In genomic region chr1:234310460-234310817, GRCh38 we compare ENCODE assay signal across 13 cellular contexts.
A peak's percentile ranks its signal among the peaks of the same experiment; 100 is the strongest.
DNase-seq lines count a peak whose midpoint lies in the region; ATAC-seq and TF ChIP-seq lines count a peak whose summit lies in the region.
"Had no signal": no experiment of that assay in that cellular context is flagged by ENCODE, and none has a peak within 500 bp of the region (broad histone marks: within the 10 kb centered on the region; RNA-seq: fewer than 3 reads in every experiment).

No MANE protein-coding gene starts in this region.

- TF ChIP-seq EP300 in SK-N-SH (IDR thresholded peaks at IDR 0.05; ENCODE audit: borderline replicate concordance in 1 of 2, low read depth in 1 of 2, low read length in 1 of 2), result no peak

- H4K20me1 ChIP-seq in mammary epithelial cell (ENCODE audit: insufficient read depth, low read length), result no peaks in the 10 kb centered on the region
- no peaks in the 10 kb centered on the region for H4K20me1 ChIP-seq in SK-N-SH (ENCODE audit: insufficient read depth)
- no peaks in the 10 kb centered on the region for H4K20me1 ChIP-seq in H9 (ENCODE audit: control insufficient read depth, insufficient read depth, insufficient read length)

- H3T11ph ChIP-seq in H9 (ENCODE audit: low read length), result no peak overlapping the region

- CTCF ChIA-PET in mammary epithelial cell (lab: Charles Lee; ENCODE audit: low non-redundant PET) (interaction anchor here (0.5 to 1.3 kb wide), 2 partner anchors 97 to 102 kb away, joined by 6 to 11 read pairs; no protein-coding TSS in a partner anchor), MCF 10A (lab: Yijun Ruan, JAX) (interaction anchor here (0.6 to 14.2 kb wide), 97 partner anchors 9 to 1600 kb away, joined by 3 to 506 read pairs (median 7); partner anchors contain the start of gene COA6), SK-N-SH (lab: Yijun Ruan, JAX) (interaction anchor here (0.7 to 10.9 kb wide), 64 partner anchors 9 to 924 kb away, joined by 3 to 190 read pairs (median 5); no protein-coding TSS in a partner anchor)

- no peak overlapping the region for H3K4ac ChIP-seq in H9 (ENCODE audit: low read depth, low read length)

- H3K4me1 ChIP-seq in mammary epithelial cell (ENCODE audit: insufficient read depth, low read length), result peaks cover 27% of the 10 kb centered on the region
- peaks cover 0 to 19% of the 10 kb centered on the region in 2 experiments; a peak in 2 of 4 replicates for H3K4me1 ChIP-seq in SK-N-SH (ENCODE audit: control insufficient read depth in 1 of 2, insufficient read depth in 2 of 2, low read depth in 1 of 2, low read length in 1 of 2)
- peaks cover 5 to 17% of the 10 kb centered on the region in 2 donors for H3K4me1 ChIP-seq in thoracic aorta (ENCODE audit: control insufficient read depth in 1 of 2, low read depth in 2 of 2)
- no peaks in the 10 kb centered on the region for H3K4me1 ChIP-seq in H9 (ENCODE audit: insufficient read depth, low read length)

- H3K9me3 Mint-ChIP-seq in MCF 10A (ENCODE audit: unreplicated experiment), result no peaks in the 10 kb centered on the region
- H3K9me3 Mint-ChIP-seq in effector memory CD8-positive, alpha-beta T cell, result peaks cover 0 to 7% of the 10 kb centered on the region in 2 donors
- no peaks in the 10 kb centered on the region for H3K9me3 Mint-ChIP-seq in H9
- H3K9me3 Mint-ChIP-seq: T-helper 2 cell treated with Interferon-gamma antibody and Interleukin-4, amounts not matched to agents 5 μg/mL and 100 μg/mL, for 36 hours had no signal

- no peak for DNase-seq in mammary epithelial cell
- no peak for DNase-seq in MCF 10A (ENCODE audit: unreplicated experiment)
- no peak for DNase-seq in SK-N-SH
- no peak for DNase-seq in effector memory CD8-positive, alpha-beta T cell
- DNase-seq in thoracic aorta (ENCODE audit: low spot score), result no peak
- no peak for DNase-seq in COLO829 (ENCODE audit: low spot score)
- DNase-seq in AG08396 (ENCODE audit: low spot score), result no peak
- no peak for DNase-seq in H9
- DNase-seq: activated gamma-delta T cell had no signal

- in situ Hi-C loops in mammary epithelial cell (cut with MboI; ENCODE audit: low sequenced_read_pairs in 2 of 2), result loop anchor here (5.0 to 10.0 kb wide), 2 partner anchors 158 to 166 kb away; no protein-coding TSS in a partner anchor

- no peak overlapping the region for H2AK5ac ChIP-seq in H9 (ENCODE audit: insufficient read length, low read length)

- H2AFZ ChIP-seq in mammary epithelial cell (ENCODE audit: low read depth, low read length), result peak overlapping the region; percentile 60
- H2AFZ ChIP-seq in SK-N-SH (ENCODE audit: low read depth), result no peak overlapping the region
- H2AFZ ChIP-seq in H9 (ENCODE audit: low read length), result no peak overlapping the region

- TF ChIP-seq RAD21 in SK-N-SH (IDR thresholded peaks at IDR 0.05; ENCODE audit: low read length), result no peak

- no peak overlapping the region for H4K91ac ChIP-seq in H9 (ENCODE audit: insufficient read length, low read depth, low read length)

- no peak overlapping the region for H3K18ac ChIP-seq in H9 (ENCODE audit: insufficient read length, low read depth, low read length)

- 100% methylated on average over 1 of the region's 1 CpG for WGBS in mammary epithelial cell (ENCODE audit: low coverage, missing lambda C conversion rate)
- WGBS in SK-N-SH (ENCODE audit: low lambda C conversion rate), result 77% methylated on average over 1 of the region's 1 CpG
- no CpG with 5 or more reads among the region's 1 CpG for WGBS in H9 (ENCODE audit: extremely low coverage, insufficient read length, low lambda C conversion rate)

- H3K14ac ChIP-seq in H9 (ENCODE audit: insufficient read depth, low read length), result no peak overlapping the region

- TF ChIP-seq CTCF in mammary epithelial cell (conservative IDR thresholded peaks at IDR 0.05 in 1 of 2, IDR thresholded peaks at IDR 0.05 in 1 of 2; ENCODE audit: extremely low read depth in 1 of 2, insufficient read depth in 1 of 2, low read depth in 1 of 2, low read length in 2 of 2) (no peak), MCF 10A (IDR thresholded peaks at IDR 0.05; ENCODE audit: unreplicated experiment) (no peak), SK-N-SH (IDR thresholded peaks at IDR 0.05) (no peak), thoracic aorta (IDR thresholded peaks at IDR 0.05) (no peak), H9 (conservative IDR thresholded peaks at IDR 0.05) (no peak)

- H3K36me3 Mint-ChIP-seq in MCF 10A (ENCODE audit: insufficient read depth, unreplicated experiment) (no peaks in the 10 kb centered on the region), H9 (ENCODE audit: insufficient read depth in 1 of 3, low read depth in 3 of 3) (no peaks in the 10 kb centered on the region; a peak in 2 of 7 replicates)
- H3K36me3 Mint-ChIP-seq in effector memory CD8-positive, alpha-beta T cell (ENCODE audit: insufficient read depth), result peaks cover 5% of the 10 kb centered on the region

- dilution Hi-C loops in mammary epithelial cell (cut with HindIII; ENCODE audit: low sequenced_read_pairs), result loop anchor here (10.0 kb wide), 1 partner anchor 166 kb away; no protein-coding TSS in a partner anchor

- BruUV-seq in mammary epithelial cell (replicated peaks; lab: Mats Ljungman, UMichigan), result no TSS peak
- no TSS peak for BruUV-seq in MCF 10A (replicated peaks; lab: Mats Ljungman, UMichigan)

- H3K23me2 ChIP-seq in H9 (ENCODE audit: insufficient read length, low read depth, low read length, poor library complexity, severe bottlenecking), result no peaks in the 10 kb centered on the region

- no peak overlapping the region for H3K4me3 ChIP-seq in mammary epithelial cell (replicated peaks in 1 of 3; ENCODE audit: insufficient read depth in 1 of 3, low read depth in 2 of 3, low read length in 3 of 3)
- H3K4me3 ChIP-seq in SK-N-SH (ENCODE audit: low read depth in 2 of 2, low read length in 1 of 2), result no peak overlapping the region
- peak overlapping the region; percentile 56 for H3K4me3 ChIP-seq in thoracic aorta
- H3K4me3 ChIP-seq: mucosa of descending colon had no signal

- H3K79me1 ChIP-seq in H9 (ENCODE audit: insufficient read depth, low read depth, low read length, poor library complexity, severe bottlenecking), result no peaks in the 10 kb centered on the region

- H2BK5ac ChIP-seq in H9 (ENCODE audit: insufficient read length, low read length), result no peak overlapping the region

- no peaks in the 10 kb centered on the region for H3K27me3 ChIP-seq in mammary epithelial cell (ENCODE audit: insufficient read depth, low read length)
- no peaks in the 10 kb centered on the region for H3K27me3 ChIP-seq in SK-N-SH (ENCODE audit: insufficient read depth)
- no peaks in the 10 kb centered on the region for H3K27me3 ChIP-seq in thoracic aorta (replicated peaks; ENCODE audit: insufficient read depth)
- H3K27me3 ChIP-seq in H9 (ENCODE audit: insufficient read depth, low read length), result no peaks in the 10 kb centered on the region
- H3K27me3 ChIP-seq: tibial artery had no signal

- H2BK12ac ChIP-seq in H9 (ENCODE audit: insufficient read length, low read depth, low read length), result no peak overlapping the region

- H3K4me3 Mint-ChIP-seq in MCF 10A (ENCODE audit: unreplicated experiment) (no peak overlapping the region), H9 (no peak overlapping the region)
- peak overlapping the region in 1 of 2 donors; percentile 33 for H3K4me3 Mint-ChIP-seq in effector memory CD8-positive, alpha-beta T cell
- H3K4me3 Mint-ChIP-seq: activated CD8-positive, alpha-beta memory T cell treated with anti-CD3 and anti-CD28 coated beads, Interleukin-2, amount 10 ng/mL, durations not matched to agents 7 days and 5 days; T-helper 2 cell treated with Interferon-gamma antibody and Interleukin-4, amounts not matched to agents 5 μg/mL and 100 μg/mL, for 36 hours had no signal

- H3K56ac ChIP-seq in H9 (ENCODE audit: insufficient read length, low read depth, low read length), result no peak overlapping the region

- no peak overlapping the region for H4K5ac ChIP-seq in H9 (ENCODE audit: insufficient read length, low read depth, low read length)

- H3K9ac ChIP-seq in mammary epithelial cell (ENCODE audit: insufficient read depth, low read length), result no peak overlapping the region
- no peak overlapping the region for H3K9ac ChIP-seq in SK-N-SH
- H3K9ac ChIP-seq in H9 (ENCODE audit: extremely low read depth, insufficient read length, low read length), result no peak overlapping the region

- H2BK20ac ChIP-seq in H9 (ENCODE audit: low read depth, low read length, poor library complexity, severe bottlenecking), result no peak overlapping the region

- no peak overlapping the region for H2BK120ac ChIP-seq in H9 (ENCODE audit: low read depth, low read length, poor library complexity, severe bottlenecking)

- H3K27ac ChIP-seq in mammary epithelial cell (ENCODE audit: insufficient read depth, low read depth, low read length), result no peak overlapping the region
- H3K27ac ChIP-seq in SK-N-SH (ENCODE audit: low read depth in 2 of 2, low read length in 1 of 2), result no peak overlapping the region
- H3K27ac ChIP-seq in thoracic aorta, result peak overlapping the region; percentile 58 to 62
- no peak overlapping the region for H3K27ac ChIP-seq in H9 (ENCODE audit: insufficient read length, low read depth, low read length)

- no peak overlapping the region for H4K8ac ChIP-seq in H9 (replicated peaks; ENCODE audit: insufficient read length, low read depth, low read length)

- H3K27ac Mint-ChIP-seq in MCF 10A (ENCODE audit: low read depth, unreplicated experiment) (no peak overlapping the region), H9 (peak overlapping the region in 1 of 3 experiments; percentile 10; a peak in 1 of 7 replicates)
- H3K27ac Mint-ChIP-seq in effector memory CD8-positive, alpha-beta T cell, result peak overlapping the region; percentile 35 to 65
- H3K27ac Mint-ChIP-seq: activated CD8-positive, alpha-beta memory T cell treated with anti-CD3 and anti-CD28 coated beads, Interleukin-2, amount 10 ng/mL, durations not matched to agents 7 days and 5 days; T-helper 2 cell treated with Interferon-gamma antibody and Interleukin-4, amounts not matched to agents 5 μg/mL and 100 μg/mL, for 36 hours had no signal

- peaks cover 5% of the 10 kb centered on the region for H3F3A ChIP-seq in SK-N-SH (replicated peaks; ENCODE audit: insufficient read depth)

- no peaks in the 10 kb centered on the region for H3K79me2 ChIP-seq in mammary epithelial cell (ENCODE audit: insufficient read depth, low read length)
- H3K79me2 ChIP-seq in SK-N-SH (ENCODE audit: insufficient read depth), result no peaks in the 10 kb centered on the region
- no peaks in the 10 kb centered on the region for H3K79me2 ChIP-seq in H9 (ENCODE audit: insufficient read depth, low read length)

- H3K4me1 Mint-ChIP-seq in MCF 10A (ENCODE audit: insufficient read depth, unreplicated experiment) (peaks cover 8% of the 10 kb centered on the region), H9 (peaks cover 15 to 17% of the 10 kb centered on the region in 2 experiments)
- H3K4me1 Mint-ChIP-seq in effector memory CD8-positive, alpha-beta T cell (ENCODE audit: low read depth in 2 of 2), result peaks cover 24 to 41% of the 10 kb centered on the region in 2 donors

- H3K27me3 Mint-ChIP-seq in MCF 10A (ENCODE audit: insufficient read depth, unreplicated experiment) (no peaks in the 10 kb centered on the region), H9 (ENCODE audit: low read depth) (peaks cover 7% of the 10 kb centered on the region)
- peaks cover 0 to 7% of the 10 kb centered on the region in 2 donors for H3K27me3 Mint-ChIP-seq in effector memory CD8-positive, alpha-beta T cell
- H3K27me3 Mint-ChIP-seq: activated CD8-positive, alpha-beta memory T cell treated with anti-CD3 and anti-CD28 coated beads, Interleukin-2, amount 10 ng/mL, durations not matched to agents 7 days and 5 days had no signal

- no peaks in the 10 kb centered on the region for H3K9me2 ChIP-seq in SK-N-SH

- POLR2A ChIA-PET in MCF 10A (lab: Yijun Ruan, JAX), result interaction anchor here (0.5 to 2.1 kb wide), 11 partner anchors 9 to 200 kb away, joined by 3 to 7 read pairs (median 4); partner anchors contain the start of gene COA6
- POLR2A ChIA-PET in SK-N-SH (lab: Yijun Ruan, JAX), result no interaction called here

- H3K9me3 ChIP-seq in mammary epithelial cell (replicated peaks; ENCODE audit: insufficient read depth, low read length) (no peaks in the 10 kb centered on the region), SK-N-SH (no peaks in the 10 kb centered on the region), thoracic aorta (no peaks in the 10 kb centered on the region), H9 (ENCODE audit: control insufficient read depth, low read depth, low read length) (no peaks in the 10 kb centered on the region)
- H3K9me3 ChIP-seq: mucosa of descending colon, tibial artery had no signal

- no peak overlapping the region for H3K4me2 ChIP-seq in mammary epithelial cell (ENCODE audit: insufficient read depth, low read depth, low read length)
- H3K4me2 ChIP-seq in SK-N-SH, result peak overlapping the region; percentile 55; the same call in 1 of the 2 replicates
- H3K4me2 ChIP-seq in H9 (ENCODE audit: insufficient read depth, insufficient read length, low read length), result no peak overlapping the region

- no peak overlapping the region for H2BK15ac ChIP-seq in H9 (ENCODE audit: low read depth, low read length)

- no peak for ATAC-seq in effector memory CD8-positive, alpha-beta T cell (replicated peaks)
- ATAC-seq in thoracic aorta (ENCODE audit: insufficient number of reproducible peaks, low FRiP score, low read depth), result peak; percentile 38

- H3K23ac ChIP-seq in H9 (ENCODE audit: insufficient read length, low read depth, low read length), result no peak overlapping the region

- H3K36me3 ChIP-seq in mammary epithelial cell (ENCODE audit: insufficient read depth, low read length) (no peaks in the 10 kb centered on the region), SK-N-SH (replicated peaks in 1 of 2; ENCODE audit: control insufficient read depth in 1 of 2, insufficient read depth in 2 of 2, low read length in 1 of 2) (no peaks in the 10 kb centered on the region), thoracic aorta (no peaks in the 10 kb centered on the region)
- H3K36me3 ChIP-seq: tibial artery had no signal

- intact Hi-C loops in mammary epithelial cell (cut with micrococcal nuclease), result loop anchor here (1.0 to 5.0 kb wide), 7 partner anchors 62 to 916 kb away; partner anchors contain the start of gene COA6
- intact Hi-C loops in MCF 10A (cut with micrococcal nuclease), result loop anchor here (1.0 to 5.0 kb wide), 4 partner anchors 98 to 1008 kb away; no protein-coding TSS in a partner anchor

Comparison
In these comparisons a context has a peak if more than half of its experiments do, and no peak if none do; other contexts are left out.
1. H3K27ac ChIP-seq: peak in thoracic aorta (2 of 2); none in mammary epithelial cell (single experiment), SK-N-SH (0 of 2) and H9 (single experiment).